Comparison of ENCODE assay signal across 19 cellular contexts in genomic region chr22:43222987-43223386, GRCh38. TPM values are rescaled to one million over a fixed set of nuclear protein-coding genes. Genes with fewer than 3 reads are reported as not detected.
DNase-seq lines count a peak whose midpoint lies in the region; ATAC-seq and TF ChIP-seq lines count a peak whose summit lies in the region.
"Had no signal": no experiment of that assay in that cellular context is flagged by ENCODE, and none has a peak within 500 bp of the region (broad histone marks: within the 10 kb centered on the region; RNA-seq: fewer than 3 reads in every experiment).

No MANE protein-coding gene starts in this region.

- H3K4me2 ChIP-seq in BLaER1 (peak overlapping the region; percentile 27), IMR-90 (ENCODE audit: low read depth, low read length) (no peak overlapping the region), smooth muscle cell (no peak overlapping the region)
- H3K4me2 ChIP-seq in BLaER1 treated with 17β-estradiol and CSF1 and Interleukin-3, amounts not matched to agents 10 nM and 100 nM, result peak overlapping the region in 6 of 11 experiments; percentile 8 to 51 (median 22); a peak in 7 of 22 replicates

- H2AK5ac ChIP-seq in IMR-90 (ENCODE audit: low read depth, low read length), result no peak overlapping the region

- ATAC-seq in IMR-90 (ENCODE audit: low read depth) (no peak), HG02588 (IDR thresholded peaks at IDR 0.05; ENCODE audit: unreplicated experiment) (no peak)
- ATAC-seq: GM12878 had no signal

- TF ChIP-seq POLR2A in IMR-90 (IDR thresholded peaks at IDR 0.05; ENCODE audit: low read depth, low read length), result no peak

- H3K27me3 ChIP-seq in BLaER1 (no peaks in the 10 kb centered on the region), IMR-90 (ENCODE audit: control insufficient read depth, insufficient read depth, low read length) (peaks cover 32% of the 10 kb centered on the region), smooth muscle cell (ENCODE audit: low read depth) (no peaks in the 10 kb centered on the region)
- no peaks in the 10 kb centered on the region for H3K27me3 ChIP-seq in BLaER1 treated with 17β-estradiol and CSF1 and Interleukin-3, amounts not matched to agents 10 nM and 100 nM
- H3K27me3 ChIP-seq: BE2C had no signal

- H3K56ac ChIP-seq in IMR-90 (ENCODE audit: extremely low read depth, insufficient read depth, low read length), result no peak overlapping the region

- H2AFZ ChIP-seq in IMR-90 (replicated peaks; ENCODE audit: low read length, poor library complexity) (no peak overlapping the region), smooth muscle cell (ENCODE audit: low read depth) (no peak overlapping the region)

- H2BK20ac ChIP-seq in IMR-90 (ENCODE audit: low read depth, low read length), result no peak overlapping the region

- H3K4me1 ChIP-seq in BLaER1 (peaks cover 38% of the 10 kb centered on the region), IMR-90 (ENCODE audit: control insufficient read depth, insufficient read depth, low read length) (no peaks in the 10 kb centered on the region; the same call in 1 of the 2 replicates), smooth muscle cell (ENCODE audit: low read depth) (peaks cover 12% of the 10 kb centered on the region)
- peaks cover 15 to 45% (median 26%) of the 10 kb centered on the region in 10 experiments for H3K4me1 ChIP-seq in BLaER1 treated with 17β-estradiol and CSF1 and Interleukin-3, amounts not matched to agents 10 nM and 100 nM

- H2BK120ac ChIP-seq in IMR-90 (ENCODE audit: low read depth, low read length), result no peak overlapping the region

- 46% methylated on average over 6 of the region's 13 CpGs; no CpG with 5 or more reads in 1 of the 2 experiments for WGBS in IMR-90 (ENCODE audit: extremely low coverage in 2 of 2, insufficient read length in 1 of 2), 2 experiments
- 94% methylated on average over 13 of the region's 13 CpGs for WGBS in smooth muscle cell (ENCODE audit: low lambda C conversion rate)

- peaks cover 72% of the 10 kb centered on the region for H3K27me3 Mint-ChIP-seq in Calu3 (ENCODE audit: unreplicated experiment)

- H4K91ac ChIP-seq in IMR-90 (ENCODE audit: insufficient read depth, low read depth, low read length), result no peak overlapping the region

- H4K20me1 ChIP-seq in BLaER1 (no peaks in the 10 kb centered on the region), IMR-90 (ENCODE audit: insufficient read depth, low read length) (no peaks in the 10 kb centered on the region), smooth muscle cell (ENCODE audit: low read depth) (no peaks in the 10 kb centered on the region)
- H4K20me1 ChIP-seq in BLaER1 treated with 17β-estradiol and CSF1 and Interleukin-3, amounts not matched to agents 10 nM and 100 nM, result peaks cover 0 to 14% (median 0%) of the 10 kb centered on the region in 11 experiments; a peak in 3 of 22 replicates

- no peak overlapping the region for H4K5ac ChIP-seq in IMR-90 (ENCODE audit: low read depth, low read length)

- TF ChIP-seq RAD21 in IMR-90 (IDR thresholded peaks at IDR 0.05; ENCODE audit: low read length), result no peak

- no peaks in the 10 kb centered on the region for H3K9me1 ChIP-seq in IMR-90 (ENCODE audit: insufficient read depth, low read length)

- POLR2A ChIA-PET in IMR-90 (lab: Charles Lee; ENCODE audit: unreplicated experiment), result no interaction called here

- no peaks in the 10 kb centered on the region for H3K9me3 Mint-ChIP-seq in Calu3 (ENCODE audit: low read depth, unreplicated experiment)
- H3K9me3 Mint-ChIP-seq: CD14-positive monocyte; CD4-positive, alpha-beta memory T cell; CD4-positive, CD25-positive, alpha-beta regulatory T cell; CD8-positive, alpha-beta memory T cell had no signal

- no peak overlapping the region for H3K4me3 ChIP-seq in BLaER1
- H3K4me3 ChIP-seq in BLaER1 treated with 17β-estradiol and CSF1 and Interleukin-3, amounts not matched to agents 10 nM and 100 nM, result no peak overlapping the region
- H3K4me3 ChIP-seq in IMR-90 (ENCODE audit: insufficient read depth, low read depth, low read length), result no peak overlapping the region
- no peak overlapping the region for H3K4me3 ChIP-seq in smooth muscle cell
- H3K4me3 ChIP-seq: GM12878 had no signal

- H2BK5ac ChIP-seq in IMR-90 (ENCODE audit: low read depth, low read length, poor library complexity, severe bottlenecking), result no peak overlapping the region

- dilution Hi-C loops in IMR-90 (cut with HindIII; ENCODE audit: low sequenced_read_pairs, unreplicated experiment), result no loop called here

- H3K9ac ChIP-seq in BLaER1 (no peak overlapping the region), IMR-90 (ENCODE audit: low read depth, low read length) (no peak overlapping the region), smooth muscle cell (ENCODE audit: low read depth) (no peak overlapping the region)
- no peak overlapping the region for H3K9ac ChIP-seq in BLaER1 treated with 17β-estradiol and CSF1 and Interleukin-3, amounts not matched to agents 10 nM and 100 nM

- no peak overlapping the region for H4K8ac ChIP-seq in IMR-90 (ENCODE audit: low read depth in 2 of 2, low read length in 2 of 2)

- H3K9me3 ChIP-seq in BLaER1 (no peaks in the 10 kb centered on the region), IMR-90 (ENCODE audit: control insufficient read depth, insufficient read depth, low read length) (no peaks in the 10 kb centered on the region), smooth muscle cell (replicated peaks; ENCODE audit: low read depth) (no peaks in the 10 kb centered on the region)
- no peaks in the 10 kb centered on the region for H3K9me3 ChIP-seq in BLaER1 treated with 17β-estradiol and CSF1 and Interleukin-3, amounts not matched to agents 10 nM and 100 nM (replicated peaks in 1 of 11)
- H3K9me3 ChIP-seq: BE2C had no signal

- BruUV-seq in IMR-90 (replicated peaks; lab: Mats Ljungman, UMichigan), result no TSS peak
- BruUV-seq in Calu3 (replicated peaks; lab: Mats Ljungman, UMichigan), result no TSS peak

- no peak overlapping the region for H3K23ac ChIP-seq in IMR-90 (ENCODE audit: low read depth, low read length)

- H3K4me3 Mint-ChIP-seq in Calu3 (ENCODE audit: low read depth, unreplicated experiment), result no peak overlapping the region
- H3K4me3 Mint-ChIP-seq: CD14-positive monocyte; CD4-positive, alpha-beta memory T cell; CD8-positive, alpha-beta memory T cell had no signal

- H3K27ac ChIP-seq in BLaER1 (no peak overlapping the region), IMR-90 (ENCODE audit: insufficient read depth, low read length) (no peak overlapping the region), smooth muscle cell (ENCODE audit: low read depth) (no peak overlapping the region)
- H3K27ac ChIP-seq in BLaER1 treated with 17β-estradiol and CSF1 and Interleukin-3, amounts not matched to agents 10 nM and 100 nM, result no peak overlapping the region

- no peak overlapping the region for H3K4ac ChIP-seq in IMR-90 (ENCODE audit: low read depth, low read length)

- H2AK9ac ChIP-seq in IMR-90 (replicated peaks; ENCODE audit: low read depth, low read length, poor library complexity), result peak overlapping the region; percentile 9

- H3K14ac ChIP-seq in IMR-90 (replicated peaks; ENCODE audit: low read depth, low read length), result no peak overlapping the region

- no peak overlapping the region for H2BK15ac ChIP-seq in IMR-90 (ENCODE audit: low read depth, low read length)

- in situ Hi-C loops in IMR-90 (cut with MboI; ENCODE audit: low sequenced_read_pairs), result no loop called here

- H3K36me3 Mint-ChIP-seq in Calu3 (ENCODE audit: insufficient read depth, unreplicated experiment), result no peaks in the 10 kb centered on the region
- H3K36me3 Mint-ChIP-seq: CD14-positive monocyte; CD4-positive, alpha-beta memory T cell; CD4-positive, CD25-positive, alpha-beta regulatory T cell; CD8-positive, alpha-beta memory T cell had no signal

- H3K79me1 ChIP-seq in IMR-90 (ENCODE audit: low read depth in 1 of 2, low read length in 2 of 2), result no peaks in the 10 kb centered on the region

- CTCF ChIA-PET in IMR-90 (lab: Yijun Ruan, JAX), result no interaction called here
- CTCF ChIA-PET in Calu3 (lab: Charles Lee), result no interaction called here

- H3K79me2 ChIP-seq in smooth muscle cell (ENCODE audit: low read depth), result no peaks in the 10 kb centered on the region

- intact Hi-C loops in IMR-90 (cut with micrococcal nuclease), result no loop called here
- intact Hi-C loops in Calu3 (cut with micrococcal nuclease; ENCODE audit: unreplicated experiment), result no loop called here

- TF ChIP-seq CTCF in IMR-90 (conservative IDR thresholded peaks at IDR 0.05; ENCODE audit: low read depth, low read length) (no peak), Calu3 (IDR thresholded peaks at IDR 0.05; ENCODE audit: unreplicated experiment) (no peak), smooth muscle cell (IDR thresholded peaks at IDR 0.05; ENCODE audit: borderline replicate concordance, insufficient read depth, poor library complexity, severe bottlenecking) (no peak)

- H3K27ac Mint-ChIP-seq in Calu3 (ENCODE audit: unreplicated experiment), result no peak overlapping the region
- H3K27ac Mint-ChIP-seq: CD4-positive, alpha-beta memory T cell; CD4-positive, CD25-positive, alpha-beta regulatory T cell; CD8-positive, alpha-beta memory T cell had no signal

- no peak for DNase-seq in IMR-90
- DNase-seq in cerebellum (ENCODE audit: low spot score), result peak; percentile 63
- no peak for DNase-seq in Calu3
- DNase-seq in smooth muscle cell (lab: John Stamatoyannopoulos, UW; ENCODE audit: unreplicated experiment), result no peak
- no peak for DNase-seq in SIG-M5 (lab: John Stamatoyannopoulos, UW)
- DNase-seq: 8988T; ACHN; CD4-positive, alpha-beta memory T cell; CD4-positive, CD25-positive, alpha-beta regulatory T cell; CD8-positive, alpha-beta memory T cell; COR-L47; DMS79 treated with DMSO at 0.1 percent for 48 hours; GDM1 had no signal

- H3K4me1 Mint-ChIP-seq in Calu3 (ENCODE audit: low read depth, unreplicated experiment), result peaks cover 12% of the 10 kb centered on the region
- H3K4me1 Mint-ChIP-seq: CD14-positive monocyte; CD4-positive, alpha-beta memory T cell had no signal

- H3F3A ChIP-seq in smooth muscle cell (ENCODE audit: low read depth), result no peaks in the 10 kb centered on the region

- no peaks in the 10 kb centered on the region for H3K36me3 ChIP-seq in BLaER1
- H3K36me3 ChIP-seq in BLaER1 treated with 17β-estradiol and CSF1 and Interleukin-3, amounts not matched to agents 10 nM and 100 nM, result no peaks in the 10 kb centered on the region
- H3K36me3 ChIP-seq in IMR-90 (ENCODE audit: control insufficient read depth, insufficient read depth, low read length), result no peaks in the 10 kb centered on the region
- H3K36me3 ChIP-seq in smooth muscle cell (ENCODE audit: low read depth), result no peaks in the 10 kb centered on the region

- H3K18ac ChIP-seq in IMR-90 (ENCODE audit: low read depth, low read length), result no peak overlapping the region

TF ChIP-seq in IMR-90, 13 proteins besides CTCF, POLR2A, EP300 and RAD21 (continues in another document):
- TF ChIP-seq BHLHE40 (IDR thresholded peaks at IDR 0.05; ENCODE audit: low read depth, low read length) (no peak), NFE2L2 (IDR thresholded peaks at IDR 0.05; ENCODE audit: low read depth, low read length) (no peak), RCOR1 (IDR thresholded peaks at IDR 0.05; ENCODE audit: insufficient replicate concordance, low read length) (no peak)

RNA-seq across cellular contexts. Expression of gene TTLL12, which starts 36.1 kb away (rescaled TPM):
- total RNA-seq in IMR-90 (2012; rRNA removed) (26.7 and 30.1 TPM in 2 replicates), cerebellum (17.7 TPM), Calu3 (2022) (63.4 and 69.6 TPM in 2 replicates), smooth muscle cell (19.1 and 23.5 TPM in 2 replicates)
- polyA plus RNA-seq in IMR-90 (2012; rRNA removed) (20.9 and 21.8 TPM in 2 replicates), smooth muscle cell (31.6 and 39.1 TPM in 2 replicates)
- polyA plus RNA-seq in IMR-90 (2012; cell fraction: cytosol; rRNA removed), result 13.3 and 15.5 TPM in 2 replicates
- 7.9 and 17.5 TPM in 2 replicates for polyA plus RNA-seq in IMR-90 (2012; cell fraction: nucleus; rRNA removed; ENCODE audit: low replicate concordance)

Comparison
In these comparisons a context has a peak if more than half of its experiments do, and no peak if none do; other contexts are left out.
1. H3K4me2 ChIP-seq: peak in BLaER1 (single experiment) and BLaER1 treated with 17β-estradiol and CSF1 and Interleukin-3, amounts not matched to agents 10 nM and 100 nM (6 of 11); none in IMR-90 (single experiment) and smooth muscle cell (single experiment).